1 cellular context compared by ENCODE assay signal in the genomic region with DNA sequence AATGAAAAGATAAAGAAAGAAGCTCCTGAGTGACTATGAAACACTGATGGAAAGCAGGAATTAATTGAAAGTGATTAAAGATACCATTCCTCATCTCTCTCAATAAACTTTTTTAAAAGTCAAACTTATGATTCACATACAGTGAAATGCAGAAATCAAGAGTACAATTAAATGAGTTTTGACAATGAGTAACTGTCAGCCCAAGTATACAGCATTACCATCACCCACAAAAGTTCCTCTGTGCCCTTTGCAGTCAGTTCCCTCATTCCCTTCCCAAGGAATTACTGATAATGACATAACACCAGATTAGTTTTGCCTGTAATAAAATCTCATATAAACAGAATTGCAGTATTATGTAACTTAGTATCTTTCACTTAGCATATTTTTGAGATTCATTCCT.
TF ChIP-seq lines count a peak whose summit lies in the region.

No MANE protein-coding gene starts in this region.

TF ChIP-seq in IMR-90, 13 proteins besides CTCF, POLR2A, EP300 and RAD21:
- TF ChIP-seq NFE2L2 (IDR thresholded peaks at IDR 0.05; ENCODE audit: low read depth, low read length) (no peak), RFX5 (IDR thresholded peaks at IDR 0.05; ENCODE audit: low read depth, low read length) (no peak), CEBPB (IDR thresholded peaks at IDR 0.05; ENCODE audit: low read depth, low read length) (no peak)
